ENCODE assay signal across 12 cellular contexts in the genomic region with DNA sequence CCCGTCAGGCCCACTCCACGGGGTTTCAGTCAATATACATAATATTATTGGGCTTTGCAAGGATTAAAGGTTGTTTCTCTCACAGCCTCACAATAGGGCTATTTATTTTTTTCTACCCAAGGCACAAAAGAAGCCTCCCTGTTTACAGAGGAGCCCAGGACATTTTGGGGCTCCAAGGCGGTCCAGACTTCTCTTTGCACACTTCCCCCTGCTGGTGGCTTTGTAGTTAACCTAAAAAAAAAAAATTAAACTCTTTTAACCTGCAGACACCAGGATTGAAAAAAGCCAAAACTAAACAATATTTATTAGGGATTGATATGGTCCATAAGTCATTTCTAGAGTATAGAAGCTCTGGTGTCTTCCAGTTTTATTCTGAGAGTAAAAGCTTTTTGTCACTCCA.
A peak's percentile ranks its signal among the peaks of the same experiment; 100 is the strongest.
DNase-seq lines count a peak whose midpoint lies in the region; ATAC-seq and TF ChIP-seq lines count a peak whose summit lies in the region.
"Had no signal": no experiment of that assay in that cellular context is flagged by ENCODE, and none has a peak within 500 bp of the region (broad histone marks: within the 10 kb centered on the region; RNA-seq: fewer than 3 reads in every experiment).

No MANE protein-coding gene starts in this region.

- no peak overlapping the region for H2AFZ ChIP-seq in KMS-11 (ENCODE audit: low read depth)

- no peaks in the 10 kb centered on the region for H3K27me3 Mint-ChIP-seq in Calu3 (ENCODE audit: unreplicated experiment)
- H3K27me3 Mint-ChIP-seq in nephron progenitor cell (ENCODE audit: low read depth, poor library complexity): no peaks in the 10 kb centered on the region

- H3K4me1 Mint-ChIP-seq in Calu3 (ENCODE audit: low read depth, unreplicated experiment) (peaks cover 14% of the 10 kb centered on the region), nephron progenitor cell (peaks cover 30% of the 10 kb centered on the region)

- H3K27me3 ChIP-seq in KMS-11 (ENCODE audit: insufficient read depth, low read depth) (no peaks in the 10 kb centered on the region), adrenal gland (no peaks in the 10 kb centered on the region)
- H3K27me3 ChIP-seq: SJSA1 had no signal

- 91 to 95% (median 94%) methylated on average over 3 of the region's 3 CpGs for WGBS in adrenal gland, 4 donors

- H3K27ac ChIP-seq in KMS-11 (no peak overlapping the region), adrenal gland (no peak overlapping the region)
- H3K27ac ChIP-seq: SJSA1 had no signal

- H3K4me2 ChIP-seq in KMS-11: no peak overlapping the region

- CTCF ChIA-PET in Calu3 (lab: Charles Lee): interaction anchor here (0.5 to 1.3 kb wide), 6 partner anchors 15 to 385 kb away, joined by 3 to 8 read pairs (median 3); no protein-coding TSS in a partner anchor

- no peak overlapping the region for H3K9ac ChIP-seq in KMS-11

- no peaks in the 10 kb centered on the region for H4K20me1 ChIP-seq in KMS-11 (ENCODE audit: insufficient read depth)

- H3K4me3 Mint-ChIP-seq in Calu3 (ENCODE audit: low read depth, unreplicated experiment) (no peak overlapping the region), nephron progenitor cell (no peak overlapping the region)

- no peaks in the 10 kb centered on the region for H3K4me1 ChIP-seq in KMS-11 (ENCODE audit: low read depth, poor library complexity, severe bottlenecking)
- H3K4me1 ChIP-seq in adrenal gland (replicated peaks in 1 of 2): no peaks in the 10 kb centered on the region
- H3K4me1 ChIP-seq: SJSA1 had no signal

- H3K36me3 ChIP-seq in KMS-11 (ENCODE audit: insufficient read depth) (no peaks in the 10 kb centered on the region), adrenal gland (replicated peaks in 1 of 2) (no peaks in the 10 kb centered on the region)
- H3K36me3 ChIP-seq: SJSA1 had no signal

- ATAC-seq in HG02798 (IDR thresholded peaks at IDR 0.05; ENCODE audit: poor library complexity, unreplicated experiment): no peak

- H3K27ac Mint-ChIP-seq in Calu3 (ENCODE audit: unreplicated experiment): no peak overlapping the region
- no peak overlapping the region for H3K27ac Mint-ChIP-seq in nephron progenitor cell

- no peak for TF ChIP-seq POLR2A in adrenal gland (IDR thresholded peaks at IDR 0.05)

- H3K36me3 Mint-ChIP-seq in Calu3 (ENCODE audit: insufficient read depth, unreplicated experiment): no peaks in the 10 kb centered on the region
- H3K36me3 Mint-ChIP-seq in nephron progenitor cell (ENCODE audit: low read depth): no peaks in the 10 kb centered on the region

- H3K4me3 ChIP-seq in KMS-11 (IDR thresholded peaks at IDR 0.05; ENCODE audit: insufficient read depth, low read depth, low read length): no peak overlapping the region
- no peak overlapping the region for H3K4me3 ChIP-seq in astrocyte of the spinal cord (ENCODE audit: low read depth, low read length)
- H3K4me3 ChIP-seq in adrenal gland: no peak overlapping the region
- H3K4me3 ChIP-seq: SJSA1 had no signal

- no TSS peak for BruUV-seq in Calu3 (replicated peaks; lab: Mats Ljungman, UMichigan)

- H3K9me3 Mint-ChIP-seq in Calu3 (ENCODE audit: low read depth, unreplicated experiment): no peaks in the 10 kb centered on the region
- H3K9me3 Mint-ChIP-seq in nephron progenitor cell: peaks cover 14% of the 10 kb centered on the region

- H3K9me3 ChIP-seq in adrenal gland (replicated peaks in 1 of 3): no peaks in the 10 kb centered on the region
- H3K9me3 ChIP-seq: SJSA1 had no signal

- intact Hi-C loops in Calu3 (cut with micrococcal nuclease; ENCODE audit: unreplicated experiment) (no loop called here), adrenal gland (cut with DNase I) (no loop called here)

- in situ Hi-C loops in astrocyte of the spinal cord (cut with HindIII; ENCODE audit: low sequenced_read_pairs): no loop called here

- no peak for DNase-seq in Calu3
- no peak for DNase-seq in astrocyte of the spinal cord (ENCODE audit: low read depth, low spot score)
- DNase-seq in nephron progenitor cell: no peak
- DNase-seq in adrenal gland: no peak
- DNase-seq in NK-92 treated with Interleukin-12 subunit alpha and Interleukin-12 subunit beta, amount 100 ng/mL, for 24 hours (lab: John Stamatoyannopoulos, UW): no peak
- DNase-seq in stimulated activated CD4-positive, alpha-beta T cell treated with anti-CD3 and anti-CD28 coated beads, Interleukin-15, amount 100 ng/mL, for 24 hours: no peak
- DNase-seq: activated T-cell treated with anti-CD3 and anti-CD28 coated beads, Interleukin-2, amount 50 U/mL, for 48 hours; KG1; NCI-H2171 treated with DMSO at 0.1 percent for 48 hours had no signal

- peak; percentile 44 for TF ChIP-seq CTCF in Calu3 (IDR thresholded peaks at IDR 0.05; ENCODE audit: unreplicated experiment)
- 0 out of 2 replicates have a peak, but pooled peaks have one; percentile 26 for TF ChIP-seq CTCF in KMS-11 (conservative IDR thresholded peaks at IDR 0.05; ENCODE audit: low read depth, low read length)
- TF ChIP-seq CTCF in astrocyte of the spinal cord (IDR thresholded peaks at IDR 0.05; ENCODE audit: low read depth, low read length): peak; percentile 24
- TF ChIP-seq CTCF in nephron progenitor cell (IDR thresholded peaks at IDR 0.05): peak; percentile 22
- peak in 1 of 6 experiments; percentile 16 for TF ChIP-seq CTCF in adrenal gland (IDR thresholded peaks at IDR 0.05)

- no peaks in the 10 kb centered on the region for H3K79me2 ChIP-seq in KMS-11 (ENCODE audit: insufficient read depth, low read depth)
